ENCODE assay signal across 30 cellular contexts in the genomic region with DNA sequence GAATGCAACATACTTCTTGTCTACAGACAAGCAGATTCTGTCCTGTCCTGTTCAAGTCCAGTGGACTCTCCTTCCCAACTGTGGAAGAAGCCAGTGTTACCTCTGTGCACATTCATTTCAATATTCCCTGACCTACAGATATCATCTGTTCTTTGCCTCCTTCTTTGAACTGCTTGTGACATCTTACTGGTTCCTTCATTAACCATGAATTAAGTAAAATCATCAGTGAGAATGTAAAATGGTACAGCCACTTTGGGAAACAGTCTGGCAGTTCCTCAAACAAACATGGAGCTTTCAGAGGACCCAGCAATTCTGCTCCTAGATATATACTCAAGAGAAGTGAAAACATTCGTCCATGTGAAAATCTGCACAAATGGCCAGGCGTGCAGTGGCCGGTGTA. TPM values are rescaled to one million over a fixed set of nuclear protein-coding genes. Genes with fewer than 3 reads are reported as not detected.
A peak's percentile ranks its signal among the peaks of the same experiment; 100 is the strongest.
DNase-seq lines count a peak whose midpoint lies in the region; ATAC-seq, FAIRE-seq and TF ChIP-seq lines count a peak whose summit lies in the region.
"Had no signal": no experiment of that assay in that cellular context is flagged by ENCODE, and none has a peak within 500 bp of the region (broad histone marks: within the 10 kb centered on the region; RNA-seq: fewer than 3 reads in every experiment).

No MANE protein-coding gene starts in this region.

- ATAC-seq in gastrocnemius medialis: no peak
- no peak for ATAC-seq in GM21381 (IDR thresholded peaks at IDR 0.05; ENCODE audit: unreplicated experiment)
- no peak for ATAC-seq in GM21528 (IDR thresholded peaks at IDR 0.05; ENCODE audit: low FRiP score, unreplicated experiment)
- ATAC-seq: GM12878 had no signal

- H3K4me1 ChIP-seq in HEK293 (ENCODE audit: control insufficient read depth, insufficient read depth, low read length) (no peaks in the 10 kb centered on the region), gastrocnemius medialis (peaks cover 25 to 35% of the 10 kb centered on the region in 2 donors)

- no peaks in the 10 kb centered on the region for H3K27me3 Mint-ChIP-seq in chondrocyte (ENCODE audit: low read depth)

- intact Hi-C loops in gastrocnemius medialis (cut with DNase I; ENCODE audit: low total_unique reads): loop anchor here (10.0 kb wide), 2 partner anchors 296 to 1104 kb away; partner anchors contain the start of gene PADI2

- TF ChIP-seq CTCF in HEK293 (tag by site-specific recombination; IDR thresholded peaks at IDR 0.05) (no peak), chondrocyte (IDR thresholded peaks at IDR 0.05) (no peak), gastrocnemius medialis (IDR thresholded peaks at IDR 0.05 in 4 of 5, conservative IDR thresholded peaks at IDR 0.05 in 1 of 5) (no peak)

- peaks cover 4% of the 10 kb centered on the region for H3K36me3 Mint-ChIP-seq in chondrocyte (ENCODE audit: low read depth)
- H3K36me3 Mint-ChIP-seq: CD14-positive monocyte; CD4-positive, alpha-beta memory T cell; CD4-positive, CD25-positive, alpha-beta regulatory T cell; CD8-positive, alpha-beta memory T cell had no signal

- H3K9me3 ChIP-seq in HEK293 (ENCODE audit: control insufficient read depth, insufficient read depth, low read depth, low read length) (no peaks in the 10 kb centered on the region), gastrocnemius medialis (no peaks in the 10 kb centered on the region)
- H3K9me3 ChIP-seq: BE2C, BLaER1 had no signal

- CTCF ChIA-PET in HEK293 (lab: Yijun Ruan, JAX): interaction anchor here (0.6 to 4.7 kb wide), 8 partner anchors 8 to 238 kb away, joined by 3 to 47 read pairs (median 3); no protein-coding TSS in a partner anchor

- H3K27me3 ChIP-seq in gastrocnemius medialis: no peaks in the 10 kb centered on the region
- H3K27me3 ChIP-seq: BE2C, BLaER1 had no signal

- in situ Hi-C loops in gastrocnemius medialis (cut with MboI; ENCODE audit: low sequenced_read_pairs in 4 of 4): no loop called here

- H3K4me3 ChIP-seq in HEK293 (ENCODE audit: low read depth, low read length): no peak overlapping the region
- H3K4me3 ChIP-seq in gastrocnemius medialis: no peak overlapping the region
- H3K4me3 ChIP-seq: BLaER1, GM12878 had no signal

- no peak for TF ChIP-seq POLR2A in gastrocnemius medialis (IDR thresholded peaks at IDR 0.05)

- H3K36me3 ChIP-seq in HEK293 (ENCODE audit: control insufficient read depth in 2 of 2, insufficient read depth in 1 of 2, low read length in 2 of 2): no peaks in the 10 kb centered on the region
- H3K36me3 ChIP-seq in gastrocnemius medialis: no peaks in the 10 kb centered on the region
- H3K36me3 ChIP-seq: BE2C, BLaER1 had no signal

- H3K4me3 Mint-ChIP-seq in chondrocyte (ENCODE audit: unreplicated experiment): no peak overlapping the region
- H3K4me3 Mint-ChIP-seq: CD14-positive monocyte; CD4-positive, alpha-beta memory T cell; CD4-positive, CD25-positive, alpha-beta regulatory T cell had no signal

- POLR2A ChIA-PET in HEK293 (lab: Yijun Ruan, JAX): no interaction called here

- DNase-seq in chondrocyte (ENCODE audit: low spot score): no peak
- no peak for DNase-seq in gastrocnemius medialis
- DNase-seq in urothelium cell line (ENCODE audit: low spot score): no peak
- DNase-seq: 8988T; ACHN; BE2C; C1 segment of cervical spinal cord; CD4-positive, alpha-beta memory T cell; CD4-positive, CD25-positive, alpha-beta regulatory T cell; CD8-positive, alpha-beta memory T cell; COR-L47; DMS 273 treated with DMSO at 0.1 percent for 48 hours; DMS153; DMS53; DMS79; DND-41; EL; GDM1 had no signal

- peaks cover 39% of the 10 kb centered on the region for H3K4me1 Mint-ChIP-seq in chondrocyte (ENCODE audit: low read depth)

- H3K27ac ChIP-seq in HEK293 (ENCODE audit: extremely low read depth, low read depth, low read length) (no peak overlapping the region), gastrocnemius medialis (peak overlapping the region in 3 of 4 donors; percentile 97 to 100 (median 99))
- H3K27ac ChIP-seq: BLaER1 had no signal

- no peaks in the 10 kb centered on the region for H3K9me3 Mint-ChIP-seq in chondrocyte (ENCODE audit: low read depth)
- H3K9me3 Mint-ChIP-seq: CD14-positive monocyte; CD4-positive, alpha-beta memory T cell; CD4-positive, CD25-positive, alpha-beta regulatory T cell; CD8-positive, alpha-beta memory T cell had no signal

- peak overlapping the region; percentile 38 for H3K27ac Mint-ChIP-seq in chondrocyte (ENCODE audit: unreplicated experiment)
- H3K27ac Mint-ChIP-seq: CD14-positive monocyte; CD4-positive, alpha-beta memory T cell; CD4-positive, CD25-positive, alpha-beta regulatory T cell; CD8-positive, alpha-beta memory T cell had no signal

- no peak for FAIRE-seq in urothelium cell line (lab: Jason Lieb, UNC)
- FAIRE-seq: A204.1, GM12878, GM12892, GM18507 had no signal

TF ChIP-seq in HEK293, 187 proteins besides CTCF, POLR2A, EP300 and RAD21:
- peak; percentile 49; the same call in 1 of the 2 replicates for TF ChIP-seq ZNF140 (tag by site-specific recombination; IDR thresholded peaks at IDR 0.05)
- TF ChIP-seq TSHZ1 (tag by site-specific recombination; IDR thresholded peaks at IDR 0.05; ENCODE audit: borderline replicate concordance): no peak
- TF ChIP-seq ZNF510 (tag by site-specific recombination; IDR thresholded peaks at IDR 0.05; ENCODE audit: insufficient replicate concordance): peak; percentile 98
- no peak for TF ChIP-seq ZNF76 (tag by site-specific recombination; IDR thresholded peaks at IDR 0.05; ENCODE audit: borderline replicate concordance, low read depth)
- no peak for TF ChIP-seq ZNF514 (tag by site-specific recombination; IDR thresholded peaks at IDR 0.05)

RNA-seq across cellular contexts. Expression of gene SRARP, which starts 6.8 kb away (rescaled TPM):
- total RNA-seq in chondrocyte (not detected in 3 replicates), gastrocnemius medialis (under 1 TPM in 2 of 4 donors, not detected in 2; 0.10 to 0.19 TPM)
- total RNA-seq: A673; CD4-positive, alpha-beta memory T cell; CD4-positive, CD25-positive, alpha-beta regulatory T cell; CD8-positive, alpha-beta memory T cell; Daoy; G401; GM12878 had no signal

RNA-seq across cellular contexts. Expression of gene HSPB7, which starts 7.0 kb away (rescaled TPM):
- 61.2 to 160 TPM (median 160 TPM) in 3 replicates for total RNA-seq in chondrocyte
- total RNA-seq in gastrocnemius medialis: 1,000 to 10,000 TPM in 1 of 4 donors, 100 to 1,000 TPM in 3; 355 to 1,466 (median 716) TPM
- total RNA-seq: A673; CD4-positive, alpha-beta memory T cell; CD4-positive, CD25-positive, alpha-beta regulatory T cell; CD8-positive, alpha-beta memory T cell; GM12878 had no signal

RNA-seq across cellular contexts. Expression of gene CLCNKA, which starts 11.0 kb away (rescaled TPM):
- total RNA-seq in chondrocyte (0.12 to 0.31 TPM (median 0.21 TPM) in 3 replicates), gastrocnemius medialis (under 1 TPM in 3 of 4 donors, not detected in 1; 0.64 to 0.94 (median 0.80) TPM)
- total RNA-seq: A673; CD4-positive, alpha-beta memory T cell; CD4-positive, CD25-positive, alpha-beta regulatory T cell; CD8-positive, alpha-beta memory T cell; Daoy; GM12878 had no signal

RNA-seq across cellular contexts. Expression of gene CLCNKB, which starts 32.7 kb away (rescaled TPM):
- 0.57 to 0.69 TPM in 2 of 3 replicates, not detected in the other for total RNA-seq in chondrocyte
- not detected for total RNA-seq in gastrocnemius medialis
- total RNA-seq: CD4-positive, alpha-beta memory T cell; CD4-positive, CD25-positive, alpha-beta regulatory T cell; CD8-positive, alpha-beta memory T cell; GM12878 had no signal

RNA-seq across cellular contexts. Expression of gene ZBTB17, which starts 34.9 kb away (rescaled TPM):
- 23.9 to 30.8 TPM (median 27.2 TPM) in 3 replicates for total RNA-seq in chondrocyte
- total RNA-seq in gastrocnemius medialis: 10 to 100 TPM; 25.9 to 44.1 (median 31.5) TPM
